In genomic region chr11:120651396-120651795, GRCh38 we compare ENCODE assay signal across 24 cellular contexts.
"Had no signal": no experiment of that assay in that cellular context is flagged by ENCODE, and none has a peak within 500 bp of the region (broad histone marks: within the 10 kb centered on the region; RNA-seq: fewer than 3 reads in every experiment).

No MANE protein-coding gene starts in this region.

- H3K9me3 ChIP-seq: neutrophil, pancreas, psoas muscle, right lobe of liver, sigmoid colon, thoracic aorta, thyroid gland, tibial nerve, upper lobe of left lung, vagina had no signal

- H3K27me3 ChIP-seq: pancreas, right lobe of liver, sigmoid colon, thyroid gland, tibial nerve, upper lobe of left lung, vagina had no signal

- DNase-seq: naive B cell; nephron progenitor cell; pancreas; psoas muscle; right cardiac atrium; right lobe of liver; sigmoid colon; small intestine; stimulated activated CD4-positive, alpha-beta T cell treated with anti-CD3 and anti-CD28 coated beads, Interleukin-12 subunit alpha, Interleukin-12 subunit beta, amount 100 ng/mL, for 4 hours; stimulated activated CD4-positive, alpha-beta T cell treated with anti-CD3 and anti-CD28 coated beads, Interleukin-1b, Interleukin-23, amount 100 ng/mL, for 48 hours; stimulated activated CD4-positive, alpha-beta T cell treated with anti-CD3 and anti-CD28 coated beads, Interleukin-4, amount 100 ng/mL, for 1 hour; stimulated activated CD4-positive, alpha-beta T cell treated with anti-CD3 and anti-CD28 coated beads, Interleukin-4, amount 100 ng/mL, for 4 hours; stimulated activated CD8-positive, alpha-beta memory T cell treated with anti-CD3 and anti-CD28 coated beads, Interleukin-4, amount 100 ng/mL, for 48 hours; stimulated activated naive CD4-positive, alpha-beta T cell treated with Interleukin-2 at 50 U/mL for 16 hours; stomach; thyroid gland; trophoblast cell; upper lobe of left lung had no signal

- ATAC-seq: naive thymus-derived CD8-positive, alpha-beta T cell; pancreas; psoas muscle; right cardiac atrium; right lobe of liver; stimulated activated memory B cell treated with anti-CD40 and anti-IgM and Interleukin-4, amounts not matched to agents 10 μg/mL and 1 μg/mL and 100 μg/mL, for 72 hours had no signal

- H3K36me3 ChIP-seq: neutrophil, pancreas, right lobe of liver, sigmoid colon, stomach, thoracic aorta, thyroid gland, tibial nerve, upper lobe of left lung, vagina had no signal

- H3K27ac ChIP-seq: neutrophil, pancreas, psoas muscle, right lobe of liver, sigmoid colon, stomach, thoracic aorta, thyroid gland, tibial nerve, upper lobe of left lung, vagina had no signal

- H3K4me3 ChIP-seq: pancreas, psoas muscle, right lobe of liver, sigmoid colon, stomach, thoracic aorta, thyroid gland, tibial nerve, upper lobe of left lung, vagina had no signal

- H3K4me1 ChIP-seq: pancreas, psoas muscle, right lobe of liver, sigmoid colon, stomach, tibial nerve, vagina had no signal
